8 cellular contexts compared by ENCODE assay signal in the genomic region with DNA sequence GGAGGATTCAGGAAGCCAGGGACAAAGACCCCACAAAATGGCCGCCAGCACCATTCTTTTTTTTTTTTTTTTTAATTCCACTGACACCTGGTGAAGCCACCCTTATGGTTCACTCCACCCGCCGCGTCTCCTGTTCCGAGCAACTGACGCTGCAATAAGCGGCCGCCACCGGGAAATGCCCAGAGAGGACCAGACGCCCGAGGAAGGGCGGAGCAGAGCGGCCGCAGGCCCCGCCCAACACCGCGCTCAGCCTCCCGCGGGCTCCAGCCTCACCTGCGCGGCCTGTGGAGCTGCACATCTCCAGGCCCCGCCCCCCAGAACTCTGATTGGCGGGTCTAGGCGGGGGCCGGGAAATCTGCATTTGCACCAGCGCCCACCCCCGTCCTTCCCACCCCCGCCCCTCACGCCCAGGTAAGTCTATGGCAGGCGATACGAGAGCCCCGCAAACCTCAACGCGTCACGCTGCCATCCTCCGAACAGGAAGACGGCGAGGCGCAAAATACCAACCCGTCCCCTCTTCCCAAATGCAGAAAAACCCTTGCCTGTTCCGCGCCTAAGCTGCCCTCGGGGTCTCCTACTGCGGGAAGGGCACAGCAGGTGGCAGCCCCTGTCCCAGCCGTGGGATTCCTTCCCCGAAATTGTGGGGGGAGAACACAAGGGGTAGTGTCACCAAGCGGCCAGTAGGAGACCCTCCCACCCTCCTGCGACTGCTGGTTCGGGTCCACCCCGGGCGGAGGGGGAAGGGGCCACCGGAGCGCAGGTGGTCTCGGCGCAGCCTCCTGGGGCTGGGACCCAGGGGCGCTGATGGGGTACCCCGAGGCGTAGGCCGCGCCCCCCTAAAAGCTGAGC. TPM values are rescaled to one million over a fixed set of nuclear protein-coding genes. Genes with fewer than 3 reads are reported as not detected.
DNase-seq lines count a peak whose midpoint lies in the region; ATAC-seq and TF ChIP-seq lines count a peak whose summit lies in the region.

No MANE protein-coding gene starts in this region.

- DNase-seq in GM10266 (ENCODE audit: extremely low spot score) (peak; percentile 44), NCI-H1436 treated with DMSO at 0.1 percent for 48 hours (lab: John Stamatoyannopoulos, UW) (peak; percentile 57), WERI-Rb-1 (peak; percentile 90), left lobe of liver (ENCODE audit: low spot score) (peak; percentile 92), KG1 (lab: John Stamatoyannopoulos, UW) (no peak)
- peak; percentile 14 to 33 for DNase-seq in stimulated activated CD4-positive, alpha-beta T cell treated with anti-CD3 and anti-CD28 coated beads, Interleukin-1b, Interleukin-23, amount 100 ng/mL, for 4 hours (ENCODE audit: low read depth in 2 of 2)

- H3K4me3 Mint-ChIP-seq in dendritic cell treated with granulocyte-macrophage colony-stimulating factor and Interleukin-4, amounts not matched to agents 40 ng/mL and 50 ng/mL, for 4 days: peak overlapping the region; percentile 56

- peaks cover 10% of the 10 kb centered on the region for H3K4me1 Mint-ChIP-seq in dendritic cell treated with granulocyte-macrophage colony-stimulating factor and Interleukin-4, amounts not matched to agents 40 ng/mL and 50 ng/mL, for 4 days (ENCODE audit: low read depth)

- H3K36me3 Mint-ChIP-seq in dendritic cell treated with granulocyte-macrophage colony-stimulating factor and Interleukin-4, amounts not matched to agents 40 ng/mL and 50 ng/mL, for 4 days (ENCODE audit: low read depth): no peaks in the 10 kb centered on the region

- intact Hi-C loops in dendritic cell treated with granulocyte-macrophage colony-stimulating factor and Interleukin-4, amounts not matched to agents 40 ng/mL and 50 ng/mL, for 4 days (cut with micrococcal nuclease): no loop called here

- no peaks in the 10 kb centered on the region for H3K9me3 ChIP-seq in WERI-Rb-1 (ENCODE audit: severe bottlenecking)

- no peaks in the 10 kb centered on the region for H3K27me3 ChIP-seq in WERI-Rb-1 (ENCODE audit: insufficient read depth, low read depth, severe bottlenecking)

- H3K27me3 Mint-ChIP-seq in dendritic cell treated with granulocyte-macrophage colony-stimulating factor and Interleukin-4, amounts not matched to agents 40 ng/mL and 50 ng/mL, for 4 days: peaks cover 31% of the 10 kb centered on the region

- H3K27ac ChIP-seq in WERI-Rb-1: peak overlapping the region; percentile 62

- H3K4me3 ChIP-seq in WERI-Rb-1 (ENCODE audit: low read depth, low read length): peak overlapping the region; percentile 77

- no peaks in the 10 kb centered on the region for H3K9me3 Mint-ChIP-seq in dendritic cell treated with granulocyte-macrophage colony-stimulating factor and Interleukin-4, amounts not matched to agents 40 ng/mL and 50 ng/mL, for 4 days

- H3K36me3 ChIP-seq in WERI-Rb-1: no peaks in the 10 kb centered on the region

- no peak overlapping the region for H3K27ac Mint-ChIP-seq in dendritic cell treated with granulocyte-macrophage colony-stimulating factor and Interleukin-4, amounts not matched to agents 40 ng/mL and 50 ng/mL, for 4 days

- ATAC-seq in left lobe of liver: peak; percentile 97
- no peak for ATAC-seq in GM21786 (IDR thresholded peaks at IDR 0.05; ENCODE audit: unreplicated experiment)

- TF ChIP-seq CTCF in GM10266 (IDR thresholded peaks at IDR 0.05; ENCODE audit: control insufficient read depth, insufficient read depth, low read depth, missing control alignments) (no peak), WERI-Rb-1 (IDR thresholded peaks at IDR 0.05; ENCODE audit: low read depth, low read length) (peak; percentile 68)

RNA-seq across cellular contexts. Expression of a gene that starts 0.9 kb away (rescaled TPM):
- total RNA-seq in left lobe of liver: 12.1 TPM

RNA-seq across cellular contexts. Expression of a gene that starts 35.1 kb away (rescaled TPM):
- total RNA-seq in left lobe of liver: 1.3 TPM
